In genomic region chr2:164515746-164516145, GRCh38 we compare ENCODE assay signal across 20 cellular contexts.
DNase-seq lines count a peak whose midpoint lies in the region; ATAC-seq, FAIRE-seq and TF ChIP-seq lines count a peak whose summit lies in the region.
"Had no signal": no experiment of that assay in that cellular context is flagged by ENCODE, and none has a peak within 500 bp of the region (broad histone marks: within the 10 kb centered on the region; RNA-seq: fewer than 3 reads in every experiment).

No MANE protein-coding gene starts in this region.

- peaks cover 25% of the 10 kb centered on the region for H3K4me1 ChIP-seq in HepG2 (ENCODE audit: insufficient read depth, low read length)
- peaks cover 0 to 9% (median 0%) of the 10 kb centered on the region in 4 donors for H3K4me1 ChIP-seq in right lobe of liver

- BruUV-seq in HepG2 (replicated peaks; lab: Mats Ljungman, UMichigan) = no TSS peak

- H3K4me3 ChIP-seq in HepG2 (replicated peaks in 1 of 3; ENCODE audit: insufficient read depth in 1 of 3, low read depth in 2 of 3, low read length in 3 of 3) (no peak overlapping the region), right lobe of liver (no peak overlapping the region)
- H3K4me3 ChIP-seq: GM23338 had no signal

- no peak for TF ChIP-seq EP300 in HepG2 (IDR thresholded peaks at IDR 0.05; ENCODE audit: low read depth in 2 of 2, low read length in 2 of 2)
- no peak for TF ChIP-seq EP300 in HepG2 (CRISPR knock-in tag; IDR thresholded peaks at IDR 0.05; ENCODE audit: borderline replicate concordance)

- H3K4me2 ChIP-seq in HepG2 (ENCODE audit: low read depth, low read length) = no peak overlapping the region
- H3K4me2 ChIP-seq: GM23338 had no signal

- intact Hi-C loops in HepG2 (cut with micrococcal nuclease; ENCODE audit: unreplicated experiment) = no loop called here
- intact Hi-C loops in right lobe of liver (cut with DNase I) = no loop called here

- in situ Hi-C loops in HepG2 (cut with HindIII; ENCODE audit: extremely low pct_ligation_motif_present, low pct_unique_long_range_greater_than_20kb) = no loop called here

- H3K9me3 ChIP-seq in HepG2 (ENCODE audit: low read length) = peaks cover 42% of the 10 kb centered on the region
- no peaks in the 10 kb centered on the region for H3K9me3 ChIP-seq in right lobe of liver

- H3K27me3 ChIP-seq in HepG2 (ENCODE audit: control insufficient read depth in 1 of 2, insufficient read depth in 2 of 2, low read length in 2 of 2) = no peaks in the 10 kb centered on the region
- H3K27me3 ChIP-seq in right lobe of liver = no peaks in the 10 kb centered on the region

- CTCF ChIA-PET in HepG2 (lab: Yijun Ruan, JAX; ENCODE audit: low intra/inter-chr PET ratio, low total read pairs) = no interaction called here

- FAIRE-seq in HepG2 (lab: Jason Lieb, UNC) = no peak
- FAIRE-seq: D721Med, G401.6, GM12892, GM19239 had no signal

- H2AFZ ChIP-seq in HepG2 (ENCODE audit: low read length) = no peak overlapping the region
- H2AFZ ChIP-seq: GM23338 had no signal

- H4K20me1 ChIP-seq in HepG2 (ENCODE audit: insufficient read depth, low read length) = no peaks in the 10 kb centered on the region

- 74% methylated on average over 2 of the region's 2 CpGs for WGBS in HepG2 (ENCODE audit: low lambda C conversion rate)
- WGBS in right lobe of liver (ENCODE audit: insufficient coverage, low coverage, low lambda C conversion rate, missing lambda C conversion rate) = 100% methylated on average over 1 of the region's 2 CpGs

- no peak for TF ChIP-seq CTCF in HepG2 (CRISPR knock-in tag; IDR thresholded peaks at IDR 0.05)
- no peak for TF ChIP-seq CTCF in right lobe of liver (IDR thresholded peaks at IDR 0.05)

- DNase-seq in HepG2 (ENCODE audit: low spot score) (no peak), right lobe of liver (no peak), LHCN-M2 (ENCODE audit: low read depth) (peak; percentile 9), dermis blood vessel endothelial cell (peak; percentile 10), cerebellar cortex (ENCODE audit: low spot score) (no peak), NCI-H345 (lab: John Stamatoyannopoulos, UW) (no peak)
- no peak for DNase-seq in activated naive CD4-positive, alpha-beta T cell treated with anti-CD3 and anti-CD28 coated beads, Interleukin-2, amount 50 U/mL, for 16 hours
- DNase-seq: C1 segment of cervical spinal cord; Caco-2; CD4-positive, alpha-beta memory T cell; DMS153; DND-41; H9; HFFc6 had no signal

- no peaks in the 10 kb centered on the region for H3K36me3 ChIP-seq in HepG2 (replicated peaks in 1 of 2; ENCODE audit: control insufficient read depth in 1 of 2, insufficient read depth in 2 of 2, low read length in 2 of 2)
- peaks cover 0 to 5% (median 2%) of the 10 kb centered on the region in 4 donors for H3K36me3 ChIP-seq in right lobe of liver

- no peak overlapping the region for H3K27ac ChIP-seq in HepG2 (ENCODE audit: extremely low read length, insufficient read depth, low read length)
- no peak overlapping the region for H3K27ac ChIP-seq in right lobe of liver

- ATAC-seq in HepG2 = no peak
- ATAC-seq in right lobe of liver = no peak
- ATAC-seq: GM23338, HCT116 had no signal

- POLR2A ChIA-PET in HepG2 (lab: Yijun Ruan, JAX) = no interaction called here

- H3K79me2 ChIP-seq in HepG2 (ENCODE audit: insufficient read depth, low read length) = no peaks in the 10 kb centered on the region

- TF ChIP-seq RAD21 in HepG2 (CRISPR knock-in tag; IDR thresholded peaks at IDR 0.05) = no peak

- no peak overlapping the region for H3K9ac ChIP-seq in HepG2 (ENCODE audit: insufficient read depth, low read depth, low read length)

- TF ChIP-seq POLR2A in HepG2 (IDR thresholded peaks at IDR 0.05; ENCODE audit: insufficient read depth in 1 of 2, low read depth in 2 of 2, low read length in 2 of 2) (no peak), right lobe of liver (IDR thresholded peaks at IDR 0.05) (no peak)

TF ChIP-seq in HepG2, 621 proteins besides CTCF, POLR2A, EP300 and RAD21:
- TF ChIP-seq JDP2 (CRISPR knock-in tag; IDR thresholded peaks at IDR 0.05; ENCODE audit: borderline replicate concordance) (no peak), ZNF160 (CRISPR knock-in tag; IDR thresholded peaks at IDR 0.05) (peak; percentile 99)
TF ChIP-seq in HepG2: peak in this region for 1.

Comparison
In these comparisons a context has a peak if more than half of its experiments do, and no peak if none do; other contexts are left out.
1. DNase-seq: peak in LHCN-M2 (single experiment) and dermis blood vessel endothelial cell (single experiment); none in HepG2 (single experiment), right lobe of liver (0 of 3), cerebellar cortex (single experiment), activated naive CD4-positive, alpha-beta T cell treated with anti-CD3 and anti-CD28 coated beads, Interleukin-2, amount 50 U/mL, for 16 hours (single experiment) and NCI-H345 (single experiment).